In the genomic region with DNA sequence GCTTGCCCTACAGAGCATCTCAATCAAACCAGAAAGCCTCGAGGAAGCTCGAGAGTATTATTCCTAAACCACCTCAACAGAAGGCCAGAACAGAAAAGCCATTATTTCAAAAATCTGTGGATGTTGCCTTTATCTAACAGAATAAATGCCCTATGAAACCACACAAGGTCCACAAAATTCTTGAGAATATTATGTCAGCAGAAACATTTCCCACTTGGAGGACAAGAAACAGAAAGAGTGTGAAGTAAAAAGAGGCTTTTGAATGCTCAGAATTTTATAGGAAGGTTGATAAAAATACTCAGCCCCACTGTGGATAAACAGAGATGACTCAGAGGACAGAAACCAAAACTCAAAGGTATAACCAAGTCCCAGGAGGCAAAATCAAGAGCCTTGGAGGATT, we compare ENCODE assay signal across 21 cellular contexts.
"Had no signal": no experiment of that assay in that cellular context is flagged by ENCODE, and none has a peak within 500 bp of the region (broad histone marks: within the 10 kb centered on the region; RNA-seq: fewer than 3 reads in every experiment).

No MANE protein-coding gene starts in this region.

- H3K27ac ChIP-seq: body of pancreas, esophagus muscularis mucosa, gastroesophageal sphincter, left ventricle myocardium inferior, prostate gland, thoracic aorta had no signal

- H3K36me3 ChIP-seq: esophagus muscularis mucosa, gastroesophageal sphincter, left ventricle myocardium inferior, prostate gland, thoracic aorta had no signal

- H3K9me3 ChIP-seq: body of pancreas, esophagus muscularis mucosa, gastroesophageal sphincter, prostate gland, thoracic aorta had no signal

- H3K27me3 Mint-ChIP-seq: activated naive CD8-positive, alpha-beta T cell treated with anti-CD3 and anti-CD28 coated beads for 36 hours; activated T-helper 17 cell treated with anti-CD3 and anti-CD28 coated beads, Interleukin-2, amount 50 U/mL, for 72 hours; natural killer cell treated with Interleukin-12 subunit alpha and Interleukin-12 subunit beta and Interleukin-15 and Interleukin-18, amount 100 ng/mL, for 72 hours; type B pancreatic cell had no signal

- H3K9me3 Mint-ChIP-seq: type B pancreatic cell had no signal

- ATAC-seq: activated T-helper 17 cell treated with anti-CD3 and anti-CD28 coated beads, Interleukin-2, amount 50 U/mL, for 72 hours; body of pancreas; gastroesophageal sphincter; natural killer cell treated with Interleukin-12 subunit alpha and Interleukin-12 subunit beta and Interleukin-15 and Interleukin-18, amount 100 ng/mL, for 72 hours had no signal

- H3K36me3 Mint-ChIP-seq: activated naive CD8-positive, alpha-beta T cell treated with anti-CD3 and anti-CD28 coated beads for 36 hours; type B pancreatic cell had no signal

- H3K27me3 ChIP-seq: body of pancreas, esophagus muscularis mucosa, gastroesophageal sphincter had no signal

- H3K4me1 ChIP-seq: body of pancreas, esophagus muscularis mucosa, gastroesophageal sphincter, left ventricle myocardium inferior, prostate gland had no signal

- H3K27ac Mint-ChIP-seq: activated naive CD8-positive, alpha-beta T cell treated with anti-CD3 and anti-CD28 coated beads for 36 hours; activated T-helper 17 cell treated with anti-CD3 and anti-CD28 coated beads, Interleukin-2, amount 50 U/mL, for 72 hours; natural killer cell treated with Interleukin-12 subunit alpha and Interleukin-12 subunit beta and Interleukin-15 and Interleukin-18, amount 100 ng/mL, for 72 hours; type B pancreatic cell had no signal

- H3K4me1 Mint-ChIP-seq: activated naive CD8-positive, alpha-beta T cell treated with anti-CD3 and anti-CD28 coated beads for 36 hours; activated T-helper 17 cell treated with anti-CD3 and anti-CD28 coated beads, Interleukin-2, amount 50 U/mL, for 72 hours had no signal

- H3K4me3 ChIP-seq: body of pancreas, esophagus muscularis mucosa, gastroesophageal sphincter, left ventricle myocardium inferior, prostate gland, thoracic aorta had no signal

- H3K4me3 Mint-ChIP-seq: activated naive CD8-positive, alpha-beta T cell treated with anti-CD3 and anti-CD28 coated beads for 36 hours; activated T-helper 17 cell treated with anti-CD3 and anti-CD28 coated beads, Interleukin-2, amount 50 U/mL, for 72 hours; natural killer cell treated with Interleukin-12 subunit alpha and Interleukin-12 subunit beta and Interleukin-15 and Interleukin-18, amount 100 ng/mL, for 72 hours; type B pancreatic cell had no signal

- DNase-seq: activated CD4-positive, alpha-beta T cell treated with anti-CD3 and anti-CD28 coated beads for 1 hour; activated CD4-positive, alpha-beta T cell treated with anti-CD3 and anti-CD28 coated beads, Interleukin-2, amount 50 U/mL, for 1 hour; activated naive CD8-positive, alpha-beta T cell treated with anti-CD3 and anti-CD28 coated beads for 36 hours; activated T-cell treated with anti-CD3 and anti-CD28 coated beads, Interleukin-2, amount 50 U/mL, for 1 hour; body of pancreas; caudate nucleus; effector memory CD4-positive, alpha-beta T cell; head of caudate nucleus; hypothalamus; left ventricle myocardium inferior; midbrain; stimulated activated CD4-positive, alpha-beta T cell treated with anti-CD3 and anti-CD28 coated beads, Interleukin-4, amount 100 ng/mL, for 24 hours; stimulated activated naive CD4-positive, alpha-beta T cell treated with Interleukin-2 at 50 U/mL for 16 hours; T-helper 1 cell had no signal
